In genomic region chr16:11639925-11640899, GRCh38 we compare ENCODE assay signal across 8 cellular contexts. TPM values are rescaled to one million over a fixed set of nuclear protein-coding genes. Genes with fewer than 3 reads are reported as not detected.
A peak's percentile ranks its signal among the peaks of the same experiment; 100 is the strongest.
DNase-seq lines count a peak whose midpoint lies in the region; ATAC-seq and TF ChIP-seq lines count a peak whose summit lies in the region.

No MANE protein-coding gene starts in this region.

- peak overlapping the region in 1 of 7 donors; percentile 26 for H3K4me3 Mint-ChIP-seq in CD8-positive, alpha-beta memory T cell
- H3K4me3 Mint-ChIP-seq in WTC11: no peak overlapping the region
- no peak overlapping the region for H3K4me3 Mint-ChIP-seq in glutamatergic neuron (ENCODE audit: unreplicated experiment)

- ATAC-seq in WTC11 (no peak), omental fat pad (ENCODE audit: low FRiP score) (peak; percentile 93), GM21447 (IDR thresholded peaks at IDR 0.05; ENCODE audit: unreplicated experiment) (no peak)

- no peak for DNase-seq in CD8-positive, alpha-beta memory T cell
- peak; percentile 94 for DNase-seq in NB4 (ENCODE audit: low read depth)
- no peak for DNase-seq in WTC11 (ENCODE audit: low spot score)
- peak; percentile 47 for DNase-seq in glutamatergic neuron
- DNase-seq in omental fat pad (ENCODE audit: low spot score): peak; percentile 57
- no peak for DNase-seq in activated T-cell treated with anti-CD3 and anti-CD28 coated beads, Interleukin-2, amount 50 U/mL, for 1 hour
- DNase-seq in KG1 (lab: John Stamatoyannopoulos, UW): no peak

- TF ChIP-seq CTCF in NB4 (IDR thresholded peaks at IDR 0.05; ENCODE audit: low read depth, low read length): no peak
- no peak for TF ChIP-seq CTCF in WTC11 (IDR thresholded peaks at IDR 0.05)
- TF ChIP-seq CTCF in glutamatergic neuron (IDR thresholded peaks at IDR 0.05; ENCODE audit: partially characterized antibody, unreplicated experiment): no peak
- no peak for TF ChIP-seq CTCF in omental fat pad (IDR thresholded peaks at IDR 0.05)

- peaks cover 0 to 5% of the 10 kb centered on the region in 2 donors for H3K27me3 Mint-ChIP-seq in CD8-positive, alpha-beta memory T cell
- H3K27me3 Mint-ChIP-seq in WTC11 (ENCODE audit: low read depth) (peaks cover 6% of the 10 kb centered on the region; the same call in 1 of the 2 replicates), glutamatergic neuron (ENCODE audit: unreplicated experiment) (peaks cover 10% of the 10 kb centered on the region)

- peaks cover 16% of the 10 kb centered on the region for H3K4me1 ChIP-seq in CD8-positive, alpha-beta memory T cell (ENCODE audit: insufficient read depth, low read length)

- H3K4me1 Mint-ChIP-seq in CD8-positive, alpha-beta memory T cell: peaks cover 17 to 21% (median 20%) of the 10 kb centered on the region in 3 donors
- peaks cover 30% of the 10 kb centered on the region for H3K4me1 Mint-ChIP-seq in WTC11
- H3K4me1 Mint-ChIP-seq in glutamatergic neuron (ENCODE audit: low read depth, unreplicated experiment): peaks cover 22% of the 10 kb centered on the region

- H3K36me3 Mint-ChIP-seq in CD8-positive, alpha-beta memory T cell: no peaks in the 10 kb centered on the region
- H3K36me3 Mint-ChIP-seq in WTC11 (no peaks in the 10 kb centered on the region), glutamatergic neuron (ENCODE audit: unreplicated experiment) (no peaks in the 10 kb centered on the region)

- CTCF ChIA-PET in CD8-positive, alpha-beta memory T cell (lab: Charles Lee): interaction anchor here (0.7 to 5.3 kb wide), 25 partner anchors 9 to 233 kb away, joined by 3 to 70 read pairs (median 4); no protein-coding TSS in a partner anchor
- CTCF ChIA-PET in WTC11 (lab: Charles Lee): interaction anchor here (0.6 to 3.4 kb wide), 22 partner anchors 9 to 585 kb away, joined by 3 to 22 read pairs (median 3); partner anchors contain the start of gene SNN

- H3K27ac Mint-ChIP-seq in CD8-positive, alpha-beta memory T cell: peak overlapping the region in 5 of 8 donors; percentile 23 to 80 (median 43)
- no peak overlapping the region; the same call in 1 of the 2 replicates for H3K27ac Mint-ChIP-seq in WTC11
- peak overlapping the region; percentile 89 for H3K27ac Mint-ChIP-seq in glutamatergic neuron (ENCODE audit: unreplicated experiment)

- no peak overlapping the region for H3K27ac ChIP-seq in CD8-positive, alpha-beta memory T cell (ENCODE audit: low read depth, low read length)

- no peaks in the 10 kb centered on the region for H3K36me3 ChIP-seq in CD8-positive, alpha-beta memory T cell (ENCODE audit: insufficient read depth, low read length)

- H3K9me3 ChIP-seq in CD8-positive, alpha-beta memory T cell (ENCODE audit: low read length): no peaks in the 10 kb centered on the region

- no peak for TF ChIP-seq POLR2A in NB4 (IDR thresholded peaks at IDR 0.05; ENCODE audit: extremely low read depth, insufficient read length)

- no peak overlapping the region for H3K4me3 ChIP-seq in CD8-positive, alpha-beta memory T cell (ENCODE audit: low read length)
- no peak overlapping the region for H3K4me3 ChIP-seq in NB4 (ENCODE audit: low read depth, low read length)

- H3K27me3 ChIP-seq in CD8-positive, alpha-beta memory T cell (ENCODE audit: insufficient read depth, low read length, poor library complexity, severe bottlenecking): no peaks in the 10 kb centered on the region

- H3K9me3 Mint-ChIP-seq in CD8-positive, alpha-beta memory T cell: no peaks in the 10 kb centered on the region
- H3K9me3 Mint-ChIP-seq in WTC11 (no peaks in the 10 kb centered on the region), glutamatergic neuron (ENCODE audit: unreplicated experiment) (no peaks in the 10 kb centered on the region)

- POLR2A ChIA-PET in CD8-positive, alpha-beta memory T cell (lab: Charles Lee): no interaction called here
- POLR2A ChIA-PET in WTC11 (lab: Charles Lee): interaction anchor here (1.0 kb wide), 1 partner anchor 101 kb away, joined by 3 read pairs; no protein-coding TSS in a partner anchor

TF ChIP-seq in WTC11, 78 proteins besides CTCF, POLR2A, EP300 and RAD21:
- TF ChIP-seq NFE2L1 (CRISPR knock-in tag; IDR thresholded peaks at IDR 0.05) (peak; percentile 91), USF2 (CRISPR knock-in tag; IDR thresholded peaks at IDR 0.05) (no peak), HMGA2 (CRISPR knock-in tag; IDR thresholded peaks at IDR 0.05) (no peak), E2F5 (CRISPR knock-in tag; IDR thresholded peaks at IDR 0.05) (no peak), CREM (CRISPR knock-in tag; IDR thresholded peaks at IDR 0.05) (no peak), CREB1 (CRISPR knock-in tag; IDR thresholded peaks at IDR 0.05) (no peak), GABPB1 (CRISPR knock-in tag; IDR thresholded peaks at IDR 0.05) (peak; percentile 90), SMAD4 (CRISPR knock-in tag; IDR thresholded peaks at IDR 0.05) (no peak), ZMAT4 (CRISPR knock-in tag; IDR thresholded peaks at IDR 0.05) (no peak)

RNA-seq across cellular contexts. Expression of gene SNN, which starts 28.0 kb away (rescaled TPM):
- 1 to 10 TPM; 5.8 to 6.0 TPM for total RNA-seq in CD8-positive, alpha-beta memory T cell
- polyA plus RNA-seq in CD8-positive, alpha-beta memory T cell: 10.6 TPM
- total RNA-seq in WTC11 (2021) (54.2 to 65.2 TPM (median 56.2 TPM) in 3 replicates), glutamatergic neuron (ENCODE audit: unreplicated experiment) (491 TPM), omental fat pad (10 to 100 TPM; 25.9 to 52.2 (median 41.9) TPM)

RNA-seq across cellular contexts. Expression of gene LITAF, which starts 53.5 kb away (rescaled TPM):
- total RNA-seq in CD8-positive, alpha-beta memory T cell: 100 to 1,000 TPM; 199 to 201 TPM
- 629 TPM for polyA plus RNA-seq in CD8-positive, alpha-beta memory T cell
- 72.4 to 77.7 TPM (median 73.0 TPM) in 3 replicates for total RNA-seq in WTC11 (2021)
- 29.2 TPM for total RNA-seq in glutamatergic neuron (ENCODE audit: unreplicated experiment)
- total RNA-seq in omental fat pad: 100 to 1,000 TPM in 2 of 4 donors, 10 to 100 TPM in 2; 69.8 to 196 (median 103) TPM

Comparison
In these comparisons a context has a peak if more than half of its experiments do, and no peak if none do; other contexts are left out.
1. DNase-seq: peak in NB4 (single experiment), glutamatergic neuron (single experiment) and omental fat pad (single experiment); none in CD8-positive, alpha-beta memory T cell (0 of 5), WTC11 (single experiment), activated T-cell treated with anti-CD3 and anti-CD28 coated beads, Interleukin-2, amount 50 U/mL, for 1 hour (single experiment) and KG1 (single experiment).